Comparison of ENCODE assay signal across 20 cellular contexts in the genomic region with DNA sequence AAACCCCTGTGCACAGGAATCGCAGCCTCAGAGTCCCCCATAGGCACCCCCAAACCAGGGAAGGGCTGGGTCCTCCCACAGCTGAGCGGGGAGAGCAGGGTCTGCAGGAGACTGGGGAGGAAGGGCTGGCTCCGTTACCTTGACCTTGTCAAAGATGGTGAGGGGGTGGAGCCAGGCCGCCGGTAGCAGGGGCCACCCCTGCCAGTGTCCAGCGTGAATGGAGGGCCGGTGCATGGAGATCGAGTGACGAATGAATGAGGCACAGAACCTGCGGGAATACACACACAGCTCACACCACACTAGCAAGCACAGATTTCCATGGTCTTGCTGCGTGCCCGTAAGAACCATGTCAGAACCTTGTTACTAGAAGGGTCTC.
"Had no signal": no experiment of that assay in that cellular context is flagged by ENCODE, and none has a peak within 500 bp of the region (broad histone marks: within the 10 kb centered on the region; RNA-seq: fewer than 3 reads in every experiment).

No MANE protein-coding gene starts in this region.

- DNase-seq: activated B cell treated with CpG ODN at 0.5 μM for 24 hours; activated CD4-positive, alpha-beta T cell treated with anti-CD3 and anti-CD28 coated beads for 48 hours; activated CD8-positive, alpha-beta T cell treated with anti-CD3 and anti-CD28 coated beads for 36 hours; activated gamma-delta T cell; activated T-cell treated with anti-CD3 and anti-CD28 coated beads, Interleukin-2, amount 50 U/mL, for 72 hours; amniotic stem cell; caudate nucleus; colonic mucosa; islet precursor cell; left ventricle myocardium inferior; stimulated activated CD4-positive, alpha-beta T cell treated with anti-CD3 and anti-CD28 coated beads, Interleukin-2, amount 100 ng/mL, for 48 hours; stimulated activated naive B cell treated with anti-CD40 and anti-IgM and Interleukin-4, amounts not matched to agents 10 μg/mL and 1 μg/mL and 100 μg/mL, for 72 hours; tibial artery had no signal

- H3K27me3 ChIP-seq: body of pancreas, colonic mucosa, hepatocyte had no signal

- H3K36me3 Mint-ChIP-seq: activated naive CD4-positive, alpha-beta T cell treated with anti-CD3 and anti-CD28 coated beads, Interleukin-2, amount 50 U/mL, for 72 hours; memory B cell; stimulated activated naive B cell treated with anti-CD40 and anti-IgM and Interleukin-4, amounts not matched to agents 10 μg/mL and 1 μg/mL and 100 μg/mL, for 72 hours had no signal

- H2AFZ ChIP-seq: hepatocyte, parathyroid adenoma had no signal

- H3K4me3 ChIP-seq: body of pancreas, colonic mucosa, hepatocyte, left ventricle myocardium inferior, tibial artery had no signal

- H3K79me2 ChIP-seq: hepatocyte, parathyroid adenoma had no signal

- ATAC-seq: activated CD8-positive, alpha-beta T cell treated with anti-CD3 and anti-CD28 coated beads for 36 hours; activated naive CD4-positive, alpha-beta T cell treated with anti-CD3 and anti-CD28 coated beads, Interleukin-2, amount 50 U/mL, for 72 hours; activated T-cell treated with anti-CD3 and anti-CD28 coated beads, Interleukin-2, amount 50 U/mL, for 72 hours; esophagus mucosa; stimulated activated naive B cell treated with anti-CD40 and anti-IgM and Interleukin-4, amounts not matched to agents 10 μg/mL and 1 μg/mL and 100 μg/mL, for 72 hours had no signal

- H3K4me1 Mint-ChIP-seq: activated B cell treated with CpG ODN at 0.5 μM for 24 hours; memory B cell; stimulated activated naive B cell treated with anti-CD40 and anti-IgM and Interleukin-4, amounts not matched to agents 10 μg/mL and 1 μg/mL and 100 μg/mL, for 72 hours had no signal

- H3K9me3 ChIP-seq: body of pancreas, colonic mucosa, left ventricle myocardium inferior, tibial artery had no signal

- H3K9ac ChIP-seq: parathyroid adenoma had no signal

- H3K27ac ChIP-seq: colonic mucosa, hepatocyte, parathyroid adenoma had no signal

- H3K4me1 ChIP-seq: colonic mucosa, parathyroid adenoma had no signal

- H3K4me3 Mint-ChIP-seq: activated B cell treated with CpG ODN at 0.5 μM for 24 hours; activated CD8-positive, alpha-beta T cell treated with anti-CD3 and anti-CD28 coated beads for 36 hours; activated T-cell treated with anti-CD3 and anti-CD28 coated beads, Interleukin-2, amount 50 U/mL, for 72 hours; memory B cell; stimulated activated naive B cell treated with anti-CD40 and anti-IgM and Interleukin-4, amounts not matched to agents 10 μg/mL and 1 μg/mL and 100 μg/mL, for 72 hours; T-helper 1 cell treated with Interleukin-12 subunit alpha and Interleukin-12 subunit beta and Interleukin-4 antibody, amounts not matched to agents 30 μg/mL and 1 μg/mL, for 36 hours had no signal

- H3K27me3 Mint-ChIP-seq: activated CD8-positive, alpha-beta T cell treated with anti-CD3 and anti-CD28 coated beads for 36 hours had no signal

- H3K27ac Mint-ChIP-seq: activated B cell treated with CpG ODN at 0.5 μM for 24 hours; activated CD8-positive, alpha-beta T cell treated with anti-CD3 and anti-CD28 coated beads for 36 hours; activated naive CD4-positive, alpha-beta T cell treated with anti-CD3 and anti-CD28 coated beads, Interleukin-2, amount 50 U/mL, for 72 hours; activated T-cell treated with anti-CD3 and anti-CD28 coated beads, Interleukin-2, amount 50 U/mL, for 72 hours; memory B cell; stimulated activated naive B cell treated with anti-CD40 and anti-IgM and Interleukin-4, amounts not matched to agents 10 μg/mL and 1 μg/mL and 100 μg/mL, for 72 hours; T-helper 1 cell treated with Interleukin-12 subunit alpha and Interleukin-12 subunit beta and Interleukin-4 antibody, amounts not matched to agents 30 μg/mL and 1 μg/mL, for 36 hours had no signal

- H3K36me3 ChIP-seq: colonic mucosa, left ventricle myocardium inferior, tibial artery had no signal
